In the genomic region with DNA sequence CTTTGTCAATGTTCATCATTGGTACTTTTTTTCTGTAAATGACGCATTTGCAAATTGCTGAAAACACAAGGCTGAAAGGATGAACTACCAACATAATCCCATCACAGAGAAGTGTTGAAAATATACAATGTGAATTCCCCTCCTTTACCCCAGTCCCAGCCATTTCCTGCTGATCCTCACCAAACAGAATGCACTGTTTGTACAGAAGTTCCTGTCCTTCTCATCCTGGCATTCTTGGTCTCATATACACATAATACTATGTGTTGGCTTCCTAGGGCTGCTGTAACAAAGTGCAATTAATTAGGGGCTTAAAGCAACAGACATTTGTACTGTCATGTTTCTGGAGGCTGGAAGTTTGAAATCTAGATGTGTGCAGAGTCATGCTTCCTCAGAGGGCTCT, we compare ENCODE assay signal across 22 cellular contexts.
"Had no signal": no experiment of that assay in that cellular context is flagged by ENCODE, and none has a peak within 500 bp of the region (broad histone marks: within the 10 kb centered on the region; RNA-seq: fewer than 3 reads in every experiment).

No MANE protein-coding gene starts in this region.

- H3K4me2 ChIP-seq: SK-N-SH had no signal

- H3K27ac ChIP-seq: VCaP had no signal

- H3K9me3 ChIP-seq: SK-N-SH had no signal

- DNase-seq: activated CD4-positive, alpha-beta T cell treated with anti-CD3 and anti-CD28 coated beads for 36 hours; activated CD8-positive, alpha-beta memory T cell treated with anti-CD3 and anti-CD28 coated beads, Interleukin-2, amount 50 U/mL, for 4 hours; activated CD8-positive, alpha-beta T cell treated with anti-CD3 and anti-CD28 coated beads for 36 hours; activated gamma-delta T cell treated with Interleukin-2 at 50 U/mL for 16 hours; activated naive CD4-positive, alpha-beta T cell treated with anti-CD3 and anti-CD28 coated beads, Interleukin-2, amount 10 ng/mL, durations not matched to agents 7 days and 5 days; activated naive CD8-positive, alpha-beta T cell treated with anti-CD3 and anti-CD28 coated beads for 36 hours; activated T-cell treated with anti-CD3 and anti-CD28 coated beads, Interleukin-2, amount 50 U/mL, for 72 hours; caudate nucleus; Kasumi-1; KBM-7; NCI-H1105 treated with DMSO at 0.1 percent for 48 hours; NCI-H1436 treated with DMSO at 0.1 percent for 48 hours; NCI-H187 treated with DMSO at 0.1 percent for 48 hours; NCI-H2081 treated with DMSO at 0.1 percent for 48 hours; NCI-H446; NCI-H524; NCI-H748 treated with DMSO at 0.1 percent for 48 hours; RPMI8226; SK-N-SH; T-helper 1 cell had no signal

- ATAC-seq: activated CD4-positive, alpha-beta T cell treated with anti-CD3 and anti-CD28 coated beads for 36 hours; activated CD8-positive, alpha-beta T cell treated with anti-CD3 and anti-CD28 coated beads for 36 hours; activated T-cell treated with anti-CD3 and anti-CD28 coated beads, Interleukin-2, amount 50 U/mL, for 72 hours; Right ventricle myocardium inferior had no signal

- H3K9ac ChIP-seq: SK-N-SH had no signal
